ENCODE assay signal across 2 cellular contexts in genomic region chr1:116139592-116140134, GRCh38.
TF ChIP-seq lines count a peak whose summit lies in the region.

No MANE protein-coding gene starts in this region.

TF ChIP-seq in HepG2, 621 proteins besides CTCF, POLR2A, EP300 and RAD21:
- TF ChIP-seq NAIF1 (CRISPR knock-in tag; IDR thresholded peaks at IDR 0.05; ENCODE audit: borderline replicate concordance) (0 out of 2 replicates have a peak, but pooled peaks have one; percentile 3), ELF4 (CRISPR knock-in tag; IDR thresholded peaks at IDR 0.05; ENCODE audit: borderline replicate concordance) (no peak)

TF ChIP-seq in H1, 55 proteins besides CTCF, POLR2A, EP300 and RAD21:
- TF ChIP-seq EZH2 (IDR thresholded peaks at IDR 0.05; ENCODE audit: low read depth, low read length, severe bottlenecking) (no peak), RNF2 (IDR thresholded peaks at IDR 0.05; ENCODE audit: borderline replicate concordance, low read depth, low read length, missing control alignments, poor library complexity, severe bottlenecking) (no peak), ASH2L (IDR thresholded peaks at IDR 0.05; ENCODE audit: low read length) (no peak), CBX5 (IDR thresholded peaks at IDR 0.05; ENCODE audit: low read depth, low read length) (no peak), KDM5A (IDR thresholded peaks at IDR 0.05; ENCODE audit: low read length) (no peak), TCF12 (IDR thresholded peaks at IDR 0.05; ENCODE audit: low read depth, low read length) (no peak), TEAD4 (IDR thresholded peaks at IDR 0.05; ENCODE audit: low read depth, low read length) (no peak), HDAC6 (IDR thresholded peaks at IDR 0.05; ENCODE audit: low read depth, low read length) (no peak), SP4 (IDR thresholded peaks at IDR 0.05; ENCODE audit: low read length) (no peak), CHD1 (IDR thresholded peaks at IDR 0.05; ENCODE audit: low read depth, low read length) (no peak), TBP (IDR thresholded peaks at IDR 0.05; ENCODE audit: low read depth, low read length) (no peak), CBX8 (IDR thresholded peaks at IDR 0.05; ENCODE audit: borderline replicate concordance, low read depth, low read length) (no peak), BRCA1 (IDR thresholded peaks at IDR 0.05; ENCODE audit: low read depth, low read length) (no peak), YY1 (IDR thresholded peaks at IDR 0.05; ENCODE audit: low read depth, low read length) (no peak), BACH1 (IDR thresholded peaks at IDR 0.05; ENCODE audit: low read length) (no peak), MAFK (IDR thresholded peaks at IDR 0.05; ENCODE audit: low read depth, low read length) (no peak), SP1 (IDR thresholded peaks at IDR 0.05; ENCODE audit: low read depth, low read length) (no peak), SIX5 (IDR thresholded peaks at IDR 0.05; ENCODE audit: low read depth, low read length) (no peak), TAF7 (optimal IDR thresholded peaks at IDR 0.05; ENCODE audit: borderline replicate concordance, low read depth, low read length) (no peak), FOSL1 (IDR thresholded peaks at IDR 0.05; ENCODE audit: insufficient read depth, low read depth, low read length) (no peak)
